In the genomic region with DNA sequence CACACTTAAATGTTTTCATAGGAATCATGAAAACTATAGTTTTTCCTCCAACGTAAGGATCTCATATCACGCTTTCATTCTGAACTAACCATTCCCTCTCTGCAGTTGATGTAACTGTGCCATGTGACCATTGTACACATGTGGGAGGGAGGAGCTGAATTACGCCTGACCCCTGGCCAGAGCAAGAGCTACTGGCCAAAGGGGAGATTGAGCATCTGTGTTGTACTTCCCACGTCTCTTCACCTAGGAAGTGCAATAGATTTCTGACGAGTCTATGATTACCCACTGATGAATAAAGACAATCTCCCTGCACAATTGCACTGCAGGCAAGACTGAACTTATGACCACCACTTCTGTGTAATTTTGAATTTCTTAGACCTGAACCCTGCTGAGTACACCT, we compare ENCODE assay signal across 16 cellular contexts. TPM values are rescaled to one million over a fixed set of nuclear protein-coding genes. Genes with fewer than 3 reads are reported as not detected.
DNase-seq lines count a peak whose midpoint lies in the region; ATAC-seq and TF ChIP-seq lines count a peak whose summit lies in the region.
"Had no signal": no experiment of that assay in that cellular context is flagged by ENCODE, and none has a peak within 500 bp of the region (broad histone marks: within the 10 kb centered on the region; RNA-seq: fewer than 3 reads in every experiment).

No MANE protein-coding gene starts in this region.

- TF ChIP-seq POLR2A in spleen (IDR thresholded peaks at IDR 0.05) = no peak

- H3K4me1 Mint-ChIP-seq in activated CD4-positive, alpha-beta T cell treated with anti-CD3 and anti-CD28 coated beads for 36 hours = peaks cover 77% of the 10 kb centered on the region
- H3K4me1 Mint-ChIP-seq in activated naive CD8-positive, alpha-beta T cell treated with anti-CD3 and anti-CD28 coated beads for 36 hours = peaks cover 69% of the 10 kb centered on the region

- H3K36me3 ChIP-seq in spleen = peaks cover 0 to 34% (median 0%) of the 10 kb centered on the region in 6 donors

- peak overlapping the region; percentile 68 for H3K4me3 Mint-ChIP-seq in activated CD4-positive, alpha-beta T cell treated with anti-CD3 and anti-CD28 coated beads for 36 hours
- H3K4me3 Mint-ChIP-seq in activated naive CD8-positive, alpha-beta T cell treated with anti-CD3 and anti-CD28 coated beads for 36 hours = peak overlapping the region; percentile 69
- H3K4me3 Mint-ChIP-seq: brain, H9 had no signal

- no peak for TF ChIP-seq CTCF in spleen (IDR thresholded peaks at IDR 0.05 in 8 of 11, conservative IDR thresholded peaks at IDR 0.05 in 3 of 11)

- H3K9me3 ChIP-seq in spleen = no peaks in the 10 kb centered on the region

- 61 to 68% (median 63%) methylated on average over 5 of the region's 5 CpGs for WGBS in spleen, 5 donors

- no peaks in the 10 kb centered on the region for H3K27me3 ChIP-seq in spleen (replicated peaks in 1 of 7)

- CTCF ChIA-PET in activated CD4-positive, alpha-beta T cell treated with anti-CD3 and anti-CD28 coated beads for 36 hours (lab: Charles Lee) = interaction anchor here (0.6 to 2.9 kb wide), 9 partner anchors 12 to 109 kb away, joined by 3 to 9 read pairs (median 3); a partner anchor contains a TSS

- POLR2A ChIA-PET in activated CD4-positive, alpha-beta T cell treated with anti-CD3 and anti-CD28 coated beads for 36 hours (lab: Charles Lee) = interaction anchor here (1.8 kb wide), 1 partner anchor 19 kb away, joined by 4 read pairs; no protein-coding TSS in a partner anchor

- peaks cover 65% of the 10 kb centered on the region for H3K36me3 Mint-ChIP-seq in activated CD4-positive, alpha-beta T cell treated with anti-CD3 and anti-CD28 coated beads for 36 hours (ENCODE audit: low read depth)
- peaks cover 64% of the 10 kb centered on the region for H3K36me3 Mint-ChIP-seq in activated naive CD8-positive, alpha-beta T cell treated with anti-CD3 and anti-CD28 coated beads for 36 hours
- H3K36me3 Mint-ChIP-seq: brain had no signal

- H3K27ac Mint-ChIP-seq in activated CD4-positive, alpha-beta T cell treated with anti-CD3 and anti-CD28 coated beads for 36 hours = peak overlapping the region; percentile 89
- peak overlapping the region; percentile 88 for H3K27ac Mint-ChIP-seq in activated naive CD8-positive, alpha-beta T cell treated with anti-CD3 and anti-CD28 coated beads for 36 hours
- H3K27ac Mint-ChIP-seq: brain had no signal

- no peak for DNase-seq in activated CD4-positive, alpha-beta T cell treated with anti-CD3 and anti-CD28 coated beads for 36 hours
- DNase-seq in activated CD4-positive, alpha-beta T cell treated with anti-CD3 and anti-CD28 coated beads for 1 hour = no peak
- DNase-seq in NCI-H2227 (lab: John Stamatoyannopoulos, UW; ENCODE audit: unreplicated experiment) = peak; percentile 88
- no peak for DNase-seq in activated naive CD8-positive, alpha-beta T cell treated with anti-CD3 and anti-CD28 coated beads for 36 hours
- DNase-seq in spleen = no peak
- DNase-seq in GM19240 (ENCODE audit: insufficient read length, low spot score) = no peak
- no peak for DNase-seq in SK-N-DZ (ENCODE audit: low spot score)
- DNase-seq: Calu3; effector CD8-positive, alpha-beta T cell; H9; mammary epithelial cell; NCI-H1694 treated with DMSO at 0.1 percent for 48 hours; NCI-H526; RPMI8226 had no signal

- peak overlapping the region in 1 of 8 donors; percentile 32 for H3K4me3 ChIP-seq in spleen

- no peaks in the 10 kb centered on the region for H3K27me3 Mint-ChIP-seq in activated CD4-positive, alpha-beta T cell treated with anti-CD3 and anti-CD28 coated beads for 36 hours
- no peaks in the 10 kb centered on the region for H3K27me3 Mint-ChIP-seq in activated naive CD8-positive, alpha-beta T cell treated with anti-CD3 and anti-CD28 coated beads for 36 hours
- H3K27me3 Mint-ChIP-seq: brain had no signal

- H3K4me1 ChIP-seq in spleen = peaks cover 32 to 100% (median 92%) of the 10 kb centered on the region in 6 donors

- no peaks in the 10 kb centered on the region for H3K9me3 Mint-ChIP-seq in activated CD4-positive, alpha-beta T cell treated with anti-CD3 and anti-CD28 coated beads for 36 hours (ENCODE audit: low read depth)
- H3K9me3 Mint-ChIP-seq in activated naive CD8-positive, alpha-beta T cell treated with anti-CD3 and anti-CD28 coated beads for 36 hours = no peaks in the 10 kb centered on the region
- H3K9me3 Mint-ChIP-seq: brain, H9 had no signal

- peak overlapping the region; percentile 36 to 91 (median 85) for H3K27ac ChIP-seq in spleen

- intact Hi-C loops in activated CD4-positive, alpha-beta T cell treated with anti-CD3 and anti-CD28 coated beads for 36 hours (cut with DNase I, micrococcal nuclease) = no loop called here
- intact Hi-C loops in spleen (cut with DNase I; ENCODE audit: low total_unique reads) = no loop called here

- peak; percentile 27 for ATAC-seq in activated CD4-positive, alpha-beta T cell treated with anti-CD3 and anti-CD28 coated beads for 36 hours
- no peak for ATAC-seq in GM21737 (IDR thresholded peaks at IDR 0.05; ENCODE audit: unreplicated experiment)

RNA-seq across cellular contexts. Expression of a gene that starts 24.0 kb away (rescaled TPM):
- total RNA-seq in activated CD4-positive, alpha-beta T cell treated with anti-CD3 and anti-CD28 coated beads for 36 hours = 100 to 1,000 TPM; 458 to 564 TPM
- 100 to 1,000 TPM; 421 to 422 TPM for total RNA-seq in activated naive CD8-positive, alpha-beta T cell treated with anti-CD3 and anti-CD28 coated beads for 36 hours
- 100 to 1,000 TPM; 439 to 716 (median 526) TPM for total RNA-seq in spleen
- polyA plus RNA-seq in spleen = 10 to 100 TPM; 79.2 to 99.3 (median 92.4) TPM
- not detected in 2 replicates for polyA plus RNA-seq in SK-N-DZ (2014; cell fraction: cytosol; rRNA removed)
- polyA plus RNA-seq in SK-N-DZ (2014; cell fraction: nucleus; rRNA removed) = 0.44 TPM in 1 of 2 replicates, not detected in the other
- total RNA-seq: Calu3, H9 had no signal
- polyA plus RNA-seq: mammary epithelial cell had no signal
